9 cellular contexts compared by ENCODE assay signal in the genomic region with DNA sequence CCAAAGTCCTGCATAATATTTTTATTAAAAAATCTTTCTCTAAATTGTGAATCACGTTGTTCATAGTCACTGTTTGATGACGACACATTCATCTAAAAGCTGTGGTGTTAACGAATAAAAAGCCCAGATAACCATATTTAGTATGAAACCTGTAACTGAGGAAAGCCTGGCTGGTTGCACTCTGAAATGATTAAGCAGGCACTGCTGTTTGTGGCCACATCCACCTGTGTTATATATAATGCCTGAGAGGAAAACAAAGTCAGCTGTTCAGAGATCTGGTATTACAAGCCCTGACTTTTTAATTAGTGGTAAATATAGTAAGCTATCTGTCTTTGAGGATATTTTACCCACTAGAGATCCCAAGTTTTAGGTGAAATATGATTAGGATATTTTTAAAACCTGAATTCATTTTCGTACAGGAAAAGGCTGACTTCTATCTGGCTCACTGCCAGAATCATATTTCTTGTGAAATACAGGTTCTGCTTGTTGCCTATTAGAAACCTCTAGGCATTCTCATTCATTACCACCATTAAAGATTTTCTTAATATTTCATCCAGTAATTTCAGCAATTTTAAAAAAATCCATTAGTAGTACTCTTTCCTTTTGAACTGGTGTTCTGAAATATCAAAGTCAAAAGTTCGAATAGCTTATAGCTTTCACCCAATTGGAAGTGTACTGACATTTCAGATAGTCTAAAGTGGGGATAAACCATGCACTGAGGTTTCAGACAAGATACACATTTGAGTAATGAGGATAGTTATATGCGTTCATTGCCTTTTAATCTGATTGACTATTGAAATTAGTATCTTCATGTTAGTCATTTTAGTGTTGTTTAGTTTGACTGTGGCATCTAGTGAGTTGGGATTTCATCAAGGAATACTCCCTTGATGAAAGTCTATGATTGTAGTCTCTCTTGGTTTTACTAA.
DNase-seq lines count a peak whose midpoint lies in the region; ATAC-seq and TF ChIP-seq lines count a peak whose summit lies in the region.
"Had no signal": no experiment of that assay in that cellular context is flagged by ENCODE, and none has a peak within 500 bp of the region (broad histone marks: within the 10 kb centered on the region; RNA-seq: fewer than 3 reads in every experiment).

No MANE protein-coding gene starts in this region.

- H3F3A ChIP-seq in neural progenitor cell (ENCODE audit: low read depth), result no peaks in the 10 kb centered on the region

- H3K27ac ChIP-seq in foreskin keratinocyte (peak overlapping the region; percentile 98), neural progenitor cell (no peak overlapping the region), tibial nerve (no peak overlapping the region)
- H3K27ac ChIP-seq: neutrophil had no signal

- TF ChIP-seq POLR2A in tibial nerve (IDR thresholded peaks at IDR 0.05), result no peak

- DNase-seq in foreskin keratinocyte (peak; percentile 43 to 64), neural progenitor cell (ENCODE audit: low spot score) (no peak), cardiac septum (ENCODE audit: low spot score) (no peak), tibial nerve (ENCODE audit: low spot score in 2 of 2) (no peak)
- no peak for DNase-seq in naive thymus-derived CD8-positive, alpha-beta T cell

- peaks cover 14% of the 10 kb centered on the region for H3K4me1 ChIP-seq in foreskin keratinocyte
- no peaks in the 10 kb centered on the region for H3K4me1 ChIP-seq in neural progenitor cell
- no peaks in the 10 kb centered on the region for H3K4me1 ChIP-seq in tibial nerve

- no peaks in the 10 kb centered on the region for H3K27me3 ChIP-seq in foreskin keratinocyte
- no peaks in the 10 kb centered on the region for H3K27me3 ChIP-seq in neural progenitor cell
- H3K27me3 ChIP-seq in tibial nerve, result no peaks in the 10 kb centered on the region
- H3K27me3 ChIP-seq: neutrophil had no signal

- H3K79me2 ChIP-seq in neural progenitor cell (ENCODE audit: low read depth), result no peaks in the 10 kb centered on the region

- POLR2A ChIA-PET in naive thymus-derived CD8-positive, alpha-beta T cell (lab: Charles Lee), result no interaction called here

- no peaks in the 10 kb centered on the region for H3K4me1 Mint-ChIP-seq in neural progenitor cell
- H3K4me1 Mint-ChIP-seq in naive thymus-derived CD8-positive, alpha-beta T cell, result peaks cover 0 to 3% (median 0%) of the 10 kb centered on the region in 4 donors

- no peak overlapping the region for H3K4me3 Mint-ChIP-seq in neural progenitor cell
- H3K4me3 Mint-ChIP-seq in naive thymus-derived CD8-positive, alpha-beta T cell, result no peak overlapping the region

- intact Hi-C loops in cardiac septum (cut with DNase I), result no loop called here

- ATAC-seq in GM18519 (IDR thresholded peaks at IDR 0.05; ENCODE audit: low FRiP score, unreplicated experiment), result peak; percentile 98
- peak; percentile 97 for ATAC-seq in GM21737 (IDR thresholded peaks at IDR 0.05; ENCODE audit: unreplicated experiment)
- ATAC-seq in HG03575 (IDR thresholded peaks at IDR 0.05; ENCODE audit: extremely low read depth, insufficient number of reproducible peaks, low FRiP score, unreplicated experiment), result peak; percentile 91
- peak; percentile 37 for ATAC-seq in foreskin keratinocyte
- ATAC-seq in naive thymus-derived CD8-positive, alpha-beta T cell, result no peak

- no peak overlapping the region for H3K27ac Mint-ChIP-seq in neural progenitor cell
- H3K27ac Mint-ChIP-seq in naive thymus-derived CD8-positive, alpha-beta T cell, result no peak overlapping the region

- H3K36me3 ChIP-seq in neural progenitor cell (no peaks in the 10 kb centered on the region), tibial nerve (no peaks in the 10 kb centered on the region)
- H3K36me3 ChIP-seq: neutrophil had no signal

- H3K4me2 ChIP-seq in neural progenitor cell, result no peak overlapping the region

- H3K36me3 Mint-ChIP-seq in neural progenitor cell, result no peaks in the 10 kb centered on the region
- peaks cover 4 to 22% (median 14%) of the 10 kb centered on the region in 3 donors for H3K36me3 Mint-ChIP-seq in naive thymus-derived CD8-positive, alpha-beta T cell

- H2AFZ ChIP-seq in neural progenitor cell (replicated peaks), result no peak overlapping the region

- 75 to 78% methylated on average over 6 of the region's 6 CpGs for WGBS in tibial nerve, 2 donors

- H3K4me3 ChIP-seq in neural progenitor cell (no peak overlapping the region), tibial nerve (no peak overlapping the region)

- no peak for TF ChIP-seq EP300 in tibial nerve (IDR thresholded peaks at IDR 0.05)

- no peaks in the 10 kb centered on the region for H3K9me3 ChIP-seq in neural progenitor cell (ENCODE audit: low read depth)
- no peaks in the 10 kb centered on the region for H3K9me3 ChIP-seq in tibial nerve
- H3K9me3 ChIP-seq: neutrophil had no signal

- H3K9me3 Mint-ChIP-seq in neural progenitor cell, result no peaks in the 10 kb centered on the region
- H3K9me3 Mint-ChIP-seq in naive thymus-derived CD8-positive, alpha-beta T cell, result no peaks in the 10 kb centered on the region

- no peak for TF ChIP-seq CTCF in foreskin keratinocyte (conservative IDR thresholded peaks at IDR 0.05)
- no peak for TF ChIP-seq CTCF in neural progenitor cell (IDR thresholded peaks at IDR 0.05)
- TF ChIP-seq CTCF in tibial nerve (IDR thresholded peaks at IDR 0.05), result no peak

- H4K20me1 ChIP-seq in neural progenitor cell (ENCODE audit: low read depth), result no peaks in the 10 kb centered on the region

- no peaks in the 10 kb centered on the region for H3K27me3 Mint-ChIP-seq in neural progenitor cell (ENCODE audit: insufficient read depth, low read depth)
- H3K27me3 Mint-ChIP-seq in naive thymus-derived CD8-positive, alpha-beta T cell, result no peaks in the 10 kb centered on the region

- H3K9ac ChIP-seq in neural progenitor cell, result no peak overlapping the region

Comparison
In these comparisons a context has a peak if more than half of its experiments do, and no peak if none do; other contexts are left out.
1. ATAC-seq: peak in GM18519 (single experiment), GM21737 (single experiment), HG03575 (single experiment) and foreskin keratinocyte (single experiment); none in naive thymus-derived CD8-positive, alpha-beta T cell (0 of 2).
2. DNase-seq: peak in foreskin keratinocyte (2 of 2); none in neural progenitor cell (single experiment), cardiac septum (single experiment), tibial nerve (0 of 2) and naive thymus-derived CD8-positive, alpha-beta T cell (0 of 10).